1 cellular context compared by ENCODE assay signal in genomic region chr3:14405120-14405885, GRCh38.
TF ChIP-seq lines count a peak whose summit lies in the region.

No MANE protein-coding gene starts in this region.

TF ChIP-seq in HepG2, 621 proteins besides CTCF, POLR2A, EP300 and RAD21 (continued from another document):
- no peak for TF ChIP-seq GRHL1 (CRISPR knock-in tag; conservative IDR thresholded peaks at IDR 0.05)
- TF ChIP-seq CENPBD1 (CRISPR knock-in tag; IDR thresholded peaks at IDR 0.05; ENCODE audit: borderline replicate concordance, low read depth), result no peak
- TF ChIP-seq CBFB (CRISPR knock-in tag; IDR thresholded peaks at IDR 0.05), result no peak
- no peak for TF ChIP-seq ZNF326 (CRISPR knock-in tag; IDR thresholded peaks at IDR 0.05; ENCODE audit: borderline replicate concordance)
- no peak for TF ChIP-seq ARID2 (CRISPR knock-in tag; IDR thresholded peaks at IDR 0.05; ENCODE audit: borderline replicate concordance)
- no peak for TF ChIP-seq ZNF83 (CRISPR knock-in tag; IDR thresholded peaks at IDR 0.05; ENCODE audit: borderline replicate concordance)
- TF ChIP-seq FOSL1 (CRISPR knock-in tag; IDR thresholded peaks at IDR 0.05; ENCODE audit: borderline replicate concordance), result no peak
